In the genomic region with DNA sequence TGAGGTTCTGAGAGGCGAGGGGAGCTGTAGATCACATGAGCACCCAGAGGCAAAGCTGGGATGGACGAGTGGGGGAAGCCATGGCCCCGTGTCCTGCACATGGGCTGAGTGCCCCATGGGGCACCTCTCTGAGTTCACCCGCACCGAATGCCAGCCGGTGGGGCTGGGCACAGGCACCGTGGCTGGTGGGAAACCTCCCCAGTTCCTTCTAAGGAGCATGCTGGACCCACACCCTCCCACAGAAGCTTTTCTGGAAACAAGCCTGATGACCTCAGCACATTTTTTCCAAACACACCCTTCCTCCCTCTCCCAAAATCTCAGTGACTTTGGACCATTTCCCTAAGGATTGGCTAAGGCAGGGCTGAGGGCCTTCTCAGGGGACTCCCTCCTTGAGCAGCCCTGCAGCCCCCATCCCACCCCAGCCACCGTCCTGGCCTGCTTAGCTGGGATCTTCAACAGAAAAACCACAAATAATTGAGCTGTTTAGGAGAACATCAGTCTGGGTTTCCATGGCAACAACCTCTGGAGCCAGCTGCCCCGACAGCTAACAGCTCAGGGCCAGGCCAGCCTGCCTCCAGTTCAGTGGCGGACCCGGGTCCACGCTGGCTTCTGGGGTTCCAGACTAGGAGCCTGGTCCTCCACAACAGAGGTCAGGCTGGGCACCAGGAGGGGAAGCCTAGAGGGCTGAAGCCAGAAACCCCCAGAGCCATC, we compare ENCODE assay signal across 13 cellular contexts. TPM values are rescaled to one million over a fixed set of nuclear protein-coding genes. Genes with fewer than 3 reads are reported as not detected.
DNase-seq lines count a peak whose midpoint lies in the region; ATAC-seq and TF ChIP-seq lines count a peak whose summit lies in the region.
"Had no signal": no experiment of that assay in that cellular context is flagged by ENCODE, and none has a peak within 500 bp of the region (broad histone marks: within the 10 kb centered on the region; RNA-seq: fewer than 3 reads in every experiment).

No MANE protein-coding gene starts in this region.

- peaks cover 0 to 4% of the 10 kb centered on the region in 2 donors for H3K4me1 Mint-ChIP-seq in effector memory CD8-positive, alpha-beta T cell (ENCODE audit: low read depth in 2 of 2)

- peaks cover 2 to 17% of the 10 kb centered on the region in 2 donors for H3K9me3 Mint-ChIP-seq in effector memory CD8-positive, alpha-beta T cell

- peaks cover 37 to 70% of the 10 kb centered on the region in 2 donors for H3K27me3 Mint-ChIP-seq in effector memory CD8-positive, alpha-beta T cell

- H3K36me3 ChIP-seq in left lung (no peaks in the 10 kb centered on the region), thoracic aorta (no peaks in the 10 kb centered on the region)

- DNase-seq in M059J (ENCODE audit: low read depth) (peak; percentile 63), coronary artery (ENCODE audit: low spot score) (no peak), left lung (peak; percentile 63 to 66), thoracic aorta (ENCODE audit: low spot score) (no peak)
- no peak for DNase-seq in activated CD4-positive, alpha-beta T cell treated with anti-CD3 and anti-CD28 coated beads for 48 hours
- no peak for DNase-seq in effector memory CD8-positive, alpha-beta T cell
- DNase-seq: activated T-cell treated with anti-CD3 and anti-CD28 coated beads, Interleukin-2, amount 50 U/mL, for 24 hours; cortex of kidney; KG1; NK-92 treated with Interleukin-12 subunit alpha and Interleukin-12 subunit beta, amount 100 ng/mL, for 24 hours; T1000 had no signal

- H3K4me1 ChIP-seq in left lung (peaks cover 8 to 9% of the 10 kb centered on the region in 2 donors), thoracic aorta (ENCODE audit: control insufficient read depth in 1 of 2, low read depth in 2 of 2) (peaks cover 9 to 16% of the 10 kb centered on the region in 2 donors)

- intact Hi-C loops in left lung (cut with DNase I), result no loop called here

- peak; percentile 34 for ATAC-seq in left lung
- peak; percentile 55 for ATAC-seq in thoracic aorta (ENCODE audit: insufficient number of reproducible peaks, low FRiP score, low read depth)
- ATAC-seq in effector memory CD8-positive, alpha-beta T cell (replicated peaks), result no peak
- ATAC-seq in HG03439 (IDR thresholded peaks at IDR 0.05; ENCODE audit: unreplicated experiment), result no peak

- TF ChIP-seq CTCF in coronary artery (IDR thresholded peaks at IDR 0.05) (no peak), left lung (IDR thresholded peaks at IDR 0.05) (no peak), thoracic aorta (IDR thresholded peaks at IDR 0.05) (no peak)

- H3K9me3 ChIP-seq in left lung (peaks cover 0 to 15% of the 10 kb centered on the region in 2 donors), thoracic aorta (peaks cover 9% of the 10 kb centered on the region)

- H3K27ac Mint-ChIP-seq in effector memory CD8-positive, alpha-beta T cell, result no peak overlapping the region
- H3K27ac Mint-ChIP-seq: activated T-cell treated with anti-CD3 and anti-CD28 coated beads, Interleukin-2, amount 50 U/mL, for 24 hours; progenitor cell of endocrine pancreas had no signal

- H3K36me3 Mint-ChIP-seq in effector memory CD8-positive, alpha-beta T cell (ENCODE audit: insufficient read depth), result no peaks in the 10 kb centered on the region

- H3K27me3 ChIP-seq in left lung (no peaks in the 10 kb centered on the region), thoracic aorta (replicated peaks; ENCODE audit: insufficient read depth) (no peaks in the 10 kb centered on the region)

- H3K4me3 ChIP-seq in coronary artery (peak overlapping the region; percentile 10), left lung (no peak overlapping the region), thoracic aorta (no peak overlapping the region)

- H3K27ac ChIP-seq in coronary artery (peak overlapping the region; percentile 18 to 59), left lung (no peak overlapping the region), thoracic aorta (no peak overlapping the region)

- H3K4me3 Mint-ChIP-seq in effector memory CD8-positive, alpha-beta T cell, result no peak overlapping the region
- H3K4me3 Mint-ChIP-seq: activated T-cell treated with anti-CD3 and anti-CD28 coated beads, Interleukin-2, amount 50 U/mL, for 24 hours had no signal

RNA-seq across cellular contexts. Expression of a gene that starts 18.1 kb away (rescaled TPM):
- not detected in 2 replicates for total RNA-seq in M059J (2014; rRNA removed; shearing (Covaris generic))
- total RNA-seq in left lung (not detected), thoracic aorta (not detected)

Comparison
In these comparisons a context has a peak if more than half of its experiments do, and no peak if none do; other contexts are left out.
1. DNase-seq: peak in M059J (single experiment) and left lung (2 of 2); none in coronary artery (single experiment), thoracic aorta (single experiment), activated CD4-positive, alpha-beta T cell treated with anti-CD3 and anti-CD28 coated beads for 48 hours (single experiment) and effector memory CD8-positive, alpha-beta T cell (0 of 3).
2. H3K27ac ChIP-seq: peak in coronary artery (2 of 2); none in left lung (0 of 2) and thoracic aorta (0 of 2).
3. ATAC-seq: peak in left lung (single experiment) and thoracic aorta (single experiment); none in effector memory CD8-positive, alpha-beta T cell (single experiment) and HG03439 (single experiment).